12 cellular contexts compared by ENCODE assay signal in the genomic region with DNA sequence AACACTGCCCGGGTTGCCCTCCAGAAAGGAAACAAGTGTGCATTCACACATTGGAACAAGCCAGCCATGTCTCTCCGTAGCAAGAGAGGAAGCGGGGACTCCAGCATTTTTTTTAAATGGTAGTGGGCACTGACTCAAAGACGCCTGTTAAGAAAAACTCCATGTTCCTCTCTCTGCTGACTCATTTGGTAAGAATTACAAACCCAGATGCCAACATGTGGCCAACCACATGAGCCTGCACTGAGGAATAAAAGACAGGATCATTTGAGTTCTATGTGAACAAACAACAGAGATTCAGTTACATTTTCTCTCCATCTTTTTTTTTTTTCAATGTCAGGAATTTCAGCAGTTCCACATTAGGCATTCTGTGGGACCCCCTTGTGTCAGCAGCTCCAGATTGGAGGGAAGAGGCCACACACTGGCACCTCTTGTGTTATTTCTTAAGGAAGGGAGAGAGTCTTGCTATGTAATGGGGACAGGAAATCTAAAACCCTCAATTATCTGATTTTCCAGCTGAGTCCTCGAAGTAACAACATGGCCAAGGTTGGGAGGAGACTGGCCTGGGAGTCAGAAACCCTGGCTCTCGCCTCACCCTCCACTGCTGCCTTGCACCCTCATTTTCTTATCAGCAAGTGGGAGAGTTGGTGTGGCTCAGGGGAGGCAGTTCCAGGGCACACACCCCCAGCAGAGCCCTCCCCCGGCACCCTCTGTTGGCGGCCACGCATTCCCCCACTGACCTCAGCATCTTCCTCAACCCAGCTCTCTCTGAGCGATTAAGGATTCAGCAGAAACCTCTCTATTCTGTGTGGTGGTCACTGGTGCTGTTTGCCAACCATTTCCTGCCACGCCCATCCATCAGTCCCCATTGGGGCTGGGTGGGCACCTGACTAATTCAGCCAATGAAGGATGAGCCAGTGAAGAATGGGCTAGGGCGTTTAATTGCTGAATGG.
A peak's percentile ranks its signal among the peaks of the same experiment; 100 is the strongest.
DNase-seq lines count a peak whose midpoint lies in the region; ATAC-seq, FAIRE-seq and TF ChIP-seq lines count a peak whose summit lies in the region.
"Had no signal": no experiment of that assay in that cellular context is flagged by ENCODE, and none has a peak within 500 bp of the region (broad histone marks: within the 10 kb centered on the region; RNA-seq: fewer than 3 reads in every experiment).

No MANE protein-coding gene starts in this region.

- CTCF ChIA-PET in H1 (lab: Charles Lee; ENCODE audit: partially characterized antibody) (interaction anchor here (0.9 to 3.8 kb wide), 2 partner anchors 8 to 17 kb away, joined by 3 to 24 read pairs; no protein-coding TSS in a partner anchor), T-cell (lab: Charles Lee) (no interaction called here)

- no peak overlapping the region for H2BK20ac ChIP-seq in H1 (ENCODE audit: low read length)

- FAIRE-seq in RCC 7860 (lab: Jason Lieb, UNC) = peak; percentile 94
- no peak for FAIRE-seq in H1 (lab: Jason Lieb, UNC)
- no peak for FAIRE-seq in kidney (lab: Jason Lieb, UNC)

- H3K4me3 Mint-ChIP-seq in T-cell = no peak overlapping the region

- H3K4me1 ChIP-seq in H1 (replicated peaks in 1 of 4; ENCODE audit: control insufficient read depth in 3 of 4, insufficient read depth in 4 of 4, low read length in 3 of 4) = peaks cover 0 to 3% (median 1%) of the 10 kb centered on the region in 4 experiments; a peak in 2 of 7 replicates
- H3K4me1 ChIP-seq in osteoblast (ENCODE audit: insufficient read depth, low read length) = peaks cover 19% of the 10 kb centered on the region
- H3K4me1 ChIP-seq in kidney (ENCODE audit: control insufficient read depth in 1 of 2, insufficient read depth in 1 of 2, low read depth in 1 of 2, low read length in 2 of 2) = no peaks in the 10 kb centered on the region

- H3K9ac ChIP-seq in H1 (replicated peaks in 1 of 4; ENCODE audit: extremely low read depth in 1 of 4, low read depth in 3 of 4, low read length in 3 of 4) (no peak overlapping the region), kidney (ENCODE audit: low read length in 2 of 2) (no peak overlapping the region)

- H4K20me1 ChIP-seq in H1 (replicated peaks in 1 of 2; ENCODE audit: control insufficient read depth in 1 of 2, insufficient read depth in 2 of 2, low read length in 2 of 2) (no peaks in the 10 kb centered on the region), osteoblast (ENCODE audit: insufficient read depth, low read length) (no peaks in the 10 kb centered on the region)

- TF ChIP-seq CTCF in H1 (IDR thresholded peaks at IDR 0.05; ENCODE audit: control extremely low read depth in 1 of 3, insufficient read depth in 1 of 3, low read depth in 1 of 3, low read length in 3 of 3) (no peak), osteoblast (IDR thresholded peaks at IDR 0.05; ENCODE audit: extremely low read depth, low read depth, low read length) (no peak), kidney (IDR thresholded peaks at IDR 0.05; ENCODE audit: borderline replicate concordance, extremely low read depth, insufficient read depth) (no peak)

- no peaks in the 10 kb centered on the region for H3K36me3 Mint-ChIP-seq in T-cell

- no peak overlapping the region for H3K27ac ChIP-seq in H1 (ENCODE audit: low read depth, low read length)
- peak overlapping the region; percentile 59 for H3K27ac ChIP-seq in osteoblast (ENCODE audit: low read depth, low read length)
- H3K27ac ChIP-seq in kidney (ENCODE audit: low read depth in 2 of 2, low read length in 2 of 2) = no peak overlapping the region

- H4K5ac ChIP-seq in H1 (ENCODE audit: insufficient read length, low read depth, low read length) = no peak overlapping the region

- POLR2A ChIA-PET in H1 (lab: Charles Lee; ENCODE audit: partially characterized antibody) = no interaction called here
- POLR2A ChIA-PET in T-cell (lab: Charles Lee) = no interaction called here

- H3K36me3 ChIP-seq in H1 (ENCODE audit: control insufficient read depth in 2 of 4, insufficient read depth in 4 of 4, low read length in 3 of 4) (no peaks in the 10 kb centered on the region), osteoblast (ENCODE audit: insufficient read depth, low read length) (no peaks in the 10 kb centered on the region), kidney (ENCODE audit: control insufficient read depth in 1 of 2, insufficient read depth in 2 of 2, low read length in 2 of 2) (no peaks in the 10 kb centered on the region)

- no peak for TF ChIP-seq RAD21 in H1 (IDR thresholded peaks at IDR 0.05 in 1 of 2, conservative IDR thresholded peaks at IDR 0.05 in 1 of 2; ENCODE audit: low read depth in 2 of 2, low read length in 2 of 2)

- H3K9me3 ChIP-seq in H1 (ENCODE audit: insufficient read depth in 2 of 2, low read depth in 1 of 2, low read length in 1 of 2) (no peaks in the 10 kb centered on the region), osteoblast (ENCODE audit: low read depth, low read length) (no peaks in the 10 kb centered on the region), kidney (ENCODE audit: control insufficient read depth in 1 of 2, low read length in 2 of 2) (no peaks in the 10 kb centered on the region)

- H2BK12ac ChIP-seq in H1 (ENCODE audit: low read depth, low read length) = no peak overlapping the region

- H3K27me3 ChIP-seq in H1 (replicated peaks in 1 of 4; ENCODE audit: control insufficient read depth in 3 of 4, extremely low read depth in 1 of 4, insufficient read depth in 3 of 4, low read length in 3 of 4) (no peaks in the 10 kb centered on the region), osteoblast (ENCODE audit: insufficient read depth, low read length) (no peaks in the 10 kb centered on the region)

- no peak overlapping the region for H2BK5ac ChIP-seq in H1 (ENCODE audit: low read depth, low read length)

- no peaks in the 10 kb centered on the region for H3K9me3 Mint-ChIP-seq in T-cell

- peak; percentile 74 for DNase-seq in AG20443 (ENCODE audit: low spot score)
- DNase-seq in RCC 7860 (ENCODE audit: low spot score) = peak; percentile 80
- DNase-seq in H1 (ENCODE audit: low read depth in 1 of 2, low spot score in 2 of 2) = no peak
- peak; percentile 93 for DNase-seq in osteoblast (ENCODE audit: insufficient read length, low spot score, missing footprints)
- no peak for DNase-seq in T-cell
- no peak for DNase-seq in NCI-H1417 (lab: John Stamatoyannopoulos, UW)
- DNase-seq in activated CD8-positive, alpha-beta memory T cell treated with anti-CD3 and anti-CD28 coated beads, Interleukin-2, amount 50 U/mL, for 48 hours = no peak
- DNase-seq in kidney = no peak
- DNase-seq: activated CD4-positive, alpha-beta T cell treated with anti-CD3 and anti-CD28 coated beads for 48 hours; amygdala; COR-L47 had no signal

- H3K4me3 ChIP-seq in H1 (ENCODE audit: extremely low read depth in 1 of 4, insufficient read depth in 2 of 4, low read depth in 3 of 4, low read length in 4 of 4) = no peak overlapping the region
- H3K4me3 ChIP-seq in osteoblast (ENCODE audit: insufficient read depth, low read length) = no peak overlapping the region
- H3K4me3 ChIP-seq in kidney (ENCODE audit: low read length in 2 of 2) = no peak overlapping the region

- H3K27me3 Mint-ChIP-seq in T-cell = peaks cover 9 to 14% of the 10 kb centered on the region in 2 donors

- H3K4me1 Mint-ChIP-seq in T-cell = no peaks in the 10 kb centered on the region

- 0 out of 2 replicates have a peak overlapping the region, but pooled peaks have one; percentile 31 for H2BK15ac ChIP-seq in H1 (ENCODE audit: low read length)

- no peak for ATAC-seq in T-cell (replicated peaks in 1 of 4)
- ATAC-seq: Panc1 had no signal

- 85% methylated on average over 9 of the region's 12 CpGs; no CpG with 5 or more reads in 1 of the 2 experiments for WGBS in H1 (ENCODE audit: extremely low coverage in 1 of 2, insufficient coverage in 1 of 2, insufficient read length in 1 of 2, insufficient replicate concordance in 2 of 2, low coverage in 1 of 2, low lambda C conversion rate in 2 of 2, missing lambda C conversion rate in 1 of 2), 2 experiments

- no peak overlapping the region for H3K27ac Mint-ChIP-seq in T-cell

- H4K91ac ChIP-seq in H1 (replicated peaks; ENCODE audit: insufficient read length, low read length) = no peak overlapping the region

- no peak for TF ChIP-seq EP300 in H1 (IDR thresholded peaks at IDR 0.05; ENCODE audit: borderline replicate concordance in 1 of 2, low read depth in 2 of 2, low read length in 2 of 2)

- no peak for TF ChIP-seq POLR2A in H1 (IDR thresholded peaks at IDR 0.05; ENCODE audit: control extremely low read depth in 1 of 2, low read depth in 2 of 2, low read length in 2 of 2)

- intact Hi-C loops in kidney (cut with DNase I) = no loop called here

- H4K8ac ChIP-seq in H1 (ENCODE audit: extremely low read depth, insufficient read depth, low read length) = no peak overlapping the region

- H3K14ac ChIP-seq in H1 (ENCODE audit: insufficient read length) = no peak overlapping the region

- H2AFZ ChIP-seq in H1 (ENCODE audit: low read length) = no peak overlapping the region
- peak overlapping the region; percentile 81 for H2AFZ ChIP-seq in osteoblast (ENCODE audit: low read length)

- H2AK5ac ChIP-seq in H1 (ENCODE audit: low read depth, low read length) = no peak overlapping the region

- H2BK120ac ChIP-seq in H1 (replicated peaks; ENCODE audit: low read depth, low read length) = no peak overlapping the region

- H3K18ac ChIP-seq in H1 (ENCODE audit: extremely low read depth, low read length) = no peak overlapping the region

- no peak overlapping the region for H3K4ac ChIP-seq in H1 (replicated peaks; ENCODE audit: insufficient read length, low read depth, low read length)

- H3K79me1 ChIP-seq in H1 (ENCODE audit: low read depth, low read length) = no peaks in the 10 kb centered on the region

- H3K4me2 ChIP-seq in H1 (ENCODE audit: insufficient read depth in 1 of 2, low read depth in 2 of 2, low read length in 2 of 2) (no peak overlapping the region), osteoblast (ENCODE audit: insufficient read depth, low read length) (peak overlapping the region; percentile 40)

- H3K56ac ChIP-seq in H1 (replicated peaks; ENCODE audit: insufficient read length, low read depth, low read length) = no peak overlapping the region

- H3K23ac ChIP-seq in H1 (ENCODE audit: insufficient read length) = no peak overlapping the region

- H3K23me2 ChIP-seq in H1 (ENCODE audit: low read depth, low read length) = no peaks in the 10 kb centered on the region

- no peaks in the 10 kb centered on the region for H3K79me2 ChIP-seq in H1 (ENCODE audit: control insufficient read depth in 1 of 2, insufficient read depth in 2 of 2, low read length in 2 of 2)
- no peaks in the 10 kb centered on the region for H3K79me2 ChIP-seq in osteoblast (ENCODE audit: insufficient read depth, low read length)

TF ChIP-seq in H1, 55 proteins besides CTCF, POLR2A, EP300 and RAD21:
- TF ChIP-seq GTF2F1 (IDR thresholded peaks at IDR 0.05; ENCODE audit: borderline replicate concordance, low read depth, low read length) (no peak), BRCA1 (IDR thresholded peaks at IDR 0.05; ENCODE audit: low read depth, low read length) (no peak), NANOG (IDR thresholded peaks at IDR 0.05; ENCODE audit: insufficient read depth, low read depth, low read length, poor library complexity, severe bottlenecking) (no peak)

Comparison
In these comparisons a context has a peak if more than half of its experiments do, and no peak if none do; other contexts are left out.
1. DNase-seq: peak in AG20443 (single experiment), RCC 7860 (single experiment) and osteoblast (single experiment); none in H1 (0 of 2), T-cell (0 of 34), NCI-H1417 (0 of 3), activated CD8-positive, alpha-beta memory T cell treated with anti-CD3 and anti-CD28 coated beads, Interleukin-2, amount 50 U/mL, for 48 hours (single experiment) and kidney (single experiment).